ENCODE assay signal across 21 cellular contexts in genomic region chr6:96853083-96853482, GRCh38.
"Had no signal": no experiment of that assay in that cellular context is flagged by ENCODE, and none has a peak within 500 bp of the region (broad histone marks: within the 10 kb centered on the region; RNA-seq: fewer than 3 reads in every experiment).

No MANE protein-coding gene starts in this region.

- H3K9me3 ChIP-seq: colonic mucosa, gastrocnemius medialis, lower lobe of right lung, ovary, suprapubic skin, thyroid gland, upper lobe of left lung, uterus had no signal

- H2AFZ ChIP-seq: neural progenitor cell had no signal

- H3K36me3 ChIP-seq: colonic mucosa, gastrocnemius medialis, left ventricle myocardium inferior, lower lobe of right lung, neural progenitor cell, ovary, right atrium auricular region, suprapubic skin, thyroid gland, upper lobe of left lung, uterus had no signal

- H3K9ac ChIP-seq: neural progenitor cell had no signal

- DNase-seq: colonic mucosa; dermis blood vessel endothelial cell; gastrocnemius medialis; glutamatergic neuron; kidney; left cardiac atrium; left ventricle myocardium inferior; lower lobe of right lung; midbrain; nucleus accumbens; ovary; stimulated activated CD4-positive, alpha-beta T cell treated with anti-CD3 and anti-CD28 coated beads, Interleukin-2, amount 100 ng/mL, for 48 hours; stimulated activated CD8-positive, alpha-beta memory T cell treated with anti-CD3 and anti-CD28 coated beads, Interleukin-4, amount 100 ng/mL, for 48 hours; stimulated activated naive CD8-positive, alpha-beta T cell treated with anti-CD3 and anti-CD28 coated beads, Interleukin-15, Interleukin-2, amounts not matched to agents 100 U/mL and 50 U/mL, for 24 hours; thyroid gland; upper lobe of left lung; uterus had no signal

- H3K4me2 ChIP-seq: neural progenitor cell, smooth muscle cell had no signal

- H3K27me3 ChIP-seq: colonic mucosa, gastrocnemius medialis, neural progenitor cell, ovary, right atrium auricular region, suprapubic skin, thyroid gland, upper lobe of left lung, uterus had no signal

- H3K4me3 ChIP-seq: colonic mucosa, gastrocnemius medialis, left ventricle myocardium inferior, lower lobe of right lung, neural progenitor cell, ovary, right atrium auricular region, smooth muscle cell, suprapubic skin, thyroid gland, upper lobe of left lung, uterus had no signal

- H3K4me1 ChIP-seq: colonic mucosa, gastrocnemius medialis, lower lobe of right lung, neural progenitor cell, right atrium auricular region, suprapubic skin, thyroid gland, upper lobe of left lung, uterus had no signal

- H3K27ac ChIP-seq: colonic mucosa, gastrocnemius medialis, left ventricle myocardium inferior, lower lobe of right lung, neural progenitor cell, ovary, right atrium auricular region, suprapubic skin, thyroid gland, upper lobe of left lung, uterus had no signal
